In the genomic region with DNA sequence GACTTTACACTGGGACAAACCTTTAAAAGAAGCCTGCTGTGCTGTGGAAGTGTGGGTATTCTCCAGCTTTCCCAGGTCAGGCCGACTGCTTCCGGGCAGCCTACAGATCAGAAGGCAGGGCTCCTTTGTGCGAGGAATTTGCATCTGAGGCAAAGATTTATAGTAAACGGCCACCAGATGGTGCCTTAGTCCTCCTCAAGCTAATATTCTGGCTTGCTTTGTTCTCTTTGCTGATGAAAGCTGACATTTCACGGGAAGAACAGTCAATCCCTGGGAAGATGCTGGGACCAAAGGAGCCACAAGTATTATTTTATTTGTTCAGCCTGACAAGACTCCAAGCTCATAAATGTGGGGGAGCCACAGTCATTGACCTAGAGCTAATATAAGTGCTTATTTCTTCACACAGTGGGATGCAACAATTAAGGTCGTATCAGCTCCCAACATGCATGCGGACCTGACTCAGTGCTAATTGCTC, we compare ENCODE assay signal across 8 cellular contexts.
DNase-seq lines count a peak whose midpoint lies in the region; ATAC-seq and TF ChIP-seq lines count a peak whose summit lies in the region.

No MANE protein-coding gene starts in this region.

- WGBS in gastroesophageal sphincter (ENCODE audit: low coverage in 1 of 2), 2 donors = 17 to 18% methylated on average over 4 to 7 of the region's 7 CpGs
- 19% methylated on average over 7 of the region's 7 CpGs for WGBS in aorta, 2 donors

- H3K4me3 ChIP-seq in GM23338 = no peak overlapping the region
- no peak overlapping the region for H3K4me3 ChIP-seq in PC-3 (ENCODE audit: low read length)
- no peak overlapping the region for H3K4me3 ChIP-seq in gastroesophageal sphincter
- H3K4me3 ChIP-seq in aorta (ENCODE audit: low read length in 2 of 2) = no peak overlapping the region

- H3K36me3 ChIP-seq in GM23338 (ENCODE audit: insufficient read depth) = no peaks in the 10 kb centered on the region
- H3K36me3 ChIP-seq in PC-3 (ENCODE audit: low read depth, low read length) = no peaks in the 10 kb centered on the region
- H3K36me3 ChIP-seq in gastroesophageal sphincter = no peaks in the 10 kb centered on the region
- H3K36me3 ChIP-seq in aorta (ENCODE audit: control insufficient read depth in 1 of 2, insufficient read depth in 2 of 2, low read length in 1 of 2) = no peaks in the 10 kb centered on the region

- TF ChIP-seq CTCF in GM23338 (conservative IDR thresholded peaks at IDR 0.05; ENCODE audit: low read depth in 2 of 2) (peak; percentile 63 to 75), PC-3 (conservative IDR thresholded peaks at IDR 0.05; ENCODE audit: low read depth, low read length) (peak; percentile 68), gastroesophageal sphincter (IDR thresholded peaks at IDR 0.05) (peak; percentile 29 to 78 (median 68))

- peaks cover 50% of the 10 kb centered on the region for H3K4me1 Mint-ChIP-seq in GM23338

- H3K79me2 ChIP-seq in GM23338 (replicated peaks; ENCODE audit: insufficient read depth) (no peaks in the 10 kb centered on the region), PC-3 (ENCODE audit: low read length) (no peaks in the 10 kb centered on the region)

- H3K9me3 ChIP-seq in PC-3 (ENCODE audit: low read length) (no peaks in the 10 kb centered on the region), gastroesophageal sphincter (no peaks in the 10 kb centered on the region), aorta (ENCODE audit: control insufficient read depth, low read length) (no peaks in the 10 kb centered on the region)

- no peaks in the 10 kb centered on the region for H4K20me1 ChIP-seq in GM23338 (replicated peaks; ENCODE audit: insufficient read depth)
- no peaks in the 10 kb centered on the region for H4K20me1 ChIP-seq in PC-3 (ENCODE audit: low read length)

- no peak overlapping the region for H3K27ac ChIP-seq in GM23338 (ENCODE audit: low read depth)
- H3K27ac ChIP-seq in PC-3 (ENCODE audit: low read length) = no peak overlapping the region
- H3K27ac ChIP-seq in gastroesophageal sphincter = no peak overlapping the region
- no peak overlapping the region for H3K27ac ChIP-seq in aorta (ENCODE audit: low read depth in 1 of 2, low read length in 2 of 2)

- TF ChIP-seq POLR2A in gastroesophageal sphincter (IDR thresholded peaks at IDR 0.05) = no peak

- H3K9ac ChIP-seq in PC-3 (ENCODE audit: low read length) = no peak overlapping the region

- H3K4me1 ChIP-seq in GM23338 (ENCODE audit: insufficient read depth) (peaks cover 36% of the 10 kb centered on the region), PC-3 (ENCODE audit: insufficient read depth, low read length) (no peaks in the 10 kb centered on the region; the same call in 1 of the 2 replicates), gastroesophageal sphincter (peaks cover 0 to 24% (median 3%) of the 10 kb centered on the region in 3 donors), aorta (ENCODE audit: control insufficient read depth in 1 of 2, insufficient read depth in 2 of 2, low read length in 2 of 2) (no peaks in the 10 kb centered on the region)

- BruUV-seq in PC-3 (replicated peaks; lab: Mats Ljungman, UMichigan) = no TSS peak

- CTCF ChIA-PET in PC-3 (lab: Charles Lee) = interaction anchor here (0.6 to 1.6 kb wide), 5 partner anchors 9 to 560 kb away, joined by 3 to 48 read pairs (median 3); no protein-coding TSS in a partner anchor

- peak; percentile 90 for ATAC-seq in GM23338
- ATAC-seq in PC-3 = peak; percentile 84
- peak; percentile 72 for ATAC-seq in gastroesophageal sphincter
- peak; percentile 73 for ATAC-seq in aorta (ENCODE audit: low FRiP score)

- TF ChIP-seq EP300 in gastroesophageal sphincter (IDR thresholded peaks at IDR 0.05) = no peak

- intact Hi-C loops in PC-3 (cut with micrococcal nuclease) = loop anchor here (1.0 to 10.0 kb wide), 3 partner anchors 45 to 237 kb away; no protein-coding TSS in a partner anchor
- intact Hi-C loops in aorta (cut with DNase I) = loop anchor here (1.0 to 5.0 kb wide), 2 partner anchors 45 to 236 kb away; no protein-coding TSS in a partner anchor

- no peak overlapping the region for H3K4me3 Mint-ChIP-seq in GM23338

- no peak overlapping the region for H3K4me2 ChIP-seq in GM23338
- H3K4me2 ChIP-seq in PC-3 (ENCODE audit: low read length) = peak overlapping the region; percentile 60

- DNase-seq in ELR (ENCODE audit: low read depth) (peak; percentile 82), GM23338 (ENCODE audit: low spot score) (peak; percentile 94), Kasumi-1 (lab: John Stamatoyannopoulos, UW) (peak; percentile 76 to 91), PC-3 (peak; percentile 80), nucleus accumbens (lab: John Stamatoyannopoulos, UW) (peak in 52 of 56 donors; percentile 6 to 82 (median 62)), aorta (no peak)
- peak; percentile 12 for DNase-seq in activated gamma-delta T cell treated with anti-CD3 and anti-CD28 coated beads, Interleukin-2, amount 50 U/mL, for 16 hours (ENCODE audit: low read depth)

- H3K9me2 ChIP-seq in GM23338 (ENCODE audit: insufficient read depth) (0 out of 2 replicates have a peak, but pooled peaks cover 3% of the 10 kb centered on the region), PC-3 (replicated peaks; ENCODE audit: low read length) (no peaks in the 10 kb centered on the region)

- POLR2A ChIA-PET in PC-3 (lab: Charles Lee; ENCODE audit: unreplicated experiment) = interaction anchor here (0.6 kb wide), 2 partner anchors 112 to 114 kb away, joined by 3 to 4 read pairs; no protein-coding TSS in a partner anchor

- H3K27me3 ChIP-seq in GM23338 (ENCODE audit: insufficient read depth) (no peaks in the 10 kb centered on the region), PC-3 (ENCODE audit: low read length) (no peaks in the 10 kb centered on the region), gastroesophageal sphincter (no peaks in the 10 kb centered on the region), aorta (ENCODE audit: control insufficient read depth in 1 of 2, insufficient read depth in 2 of 2, low read length in 1 of 2) (no peaks in the 10 kb centered on the region)

- H3K9me3 Mint-ChIP-seq in GM23338 = no peaks in the 10 kb centered on the region

- peaks cover 13% of the 10 kb centered on the region for H3K27me3 Mint-ChIP-seq in GM23338 (ENCODE audit: insufficient read depth, low read depth, poor library complexity)

- peak overlapping the region; percentile 92 for H3K27ac Mint-ChIP-seq in GM23338

- no peaks in the 10 kb centered on the region for H3K36me3 Mint-ChIP-seq in GM23338 (ENCODE audit: low read depth)

- H2AFZ ChIP-seq in GM23338 = no peak overlapping the region
- H2AFZ ChIP-seq in PC-3 (ENCODE audit: low read length) = peak overlapping the region; percentile 83

- H3F3A ChIP-seq in GM23338 (replicated peaks; ENCODE audit: low read depth) (no peaks in the 10 kb centered on the region; the same call in 1 of the 2 replicates), PC-3 (ENCODE audit: low read length, unreplicated experiment) (no peaks in the 10 kb centered on the region)

TF ChIP-seq in GM23338, 12 proteins besides CTCF, POLR2A, EP300 and RAD21 (continues in another document):
- TF ChIP-seq EZH2phosphoT487 (IDR thresholded peaks at IDR 0.05; ENCODE audit: unreplicated experiment) (no peak), POLR2AphosphoS5 (IDR thresholded peaks at IDR 0.05; ENCODE audit: low read depth) (no peak)
- TF ChIP-seq, protein P1, sequence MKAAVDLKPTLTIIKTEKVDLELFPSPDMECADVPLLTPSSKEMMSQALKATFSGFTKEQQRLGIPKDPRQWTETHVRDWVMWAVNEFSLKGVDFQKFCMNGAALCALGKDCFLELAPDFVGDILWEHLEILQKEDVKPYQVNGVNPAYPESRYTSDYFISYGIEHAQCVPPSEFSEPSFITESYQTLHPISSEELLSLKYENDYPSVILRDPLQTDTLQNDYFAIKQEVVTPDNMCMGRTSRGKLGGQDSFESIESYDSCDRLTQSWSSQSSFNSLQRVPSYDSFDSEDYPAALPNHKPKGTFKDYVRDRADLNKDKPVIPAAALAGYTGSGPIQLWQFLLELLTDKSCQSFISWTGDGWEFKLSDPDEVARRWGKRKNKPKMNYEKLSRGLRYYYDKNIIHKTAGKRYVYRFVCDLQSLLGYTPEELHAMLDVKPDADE (IDR thresholded peaks at IDR 0.05) = no peak

Comparison
In these comparisons a context has a peak if more than half of its experiments do, and no peak if none do; other contexts are left out.
1. DNase-seq: peak in ELR (single experiment), GM23338 (single experiment), Kasumi-1 (2 of 2), PC-3 (single experiment), activated gamma-delta T cell treated with anti-CD3 and anti-CD28 coated beads, Interleukin-2, amount 50 U/mL, for 16 hours (single experiment) and nucleus accumbens (52 of 56); none in aorta (0 of 2).
2. Peak in every context shown above with its lines, with median percentiles within 50 percentile points of each other: ATAC-seq and CTCF ChIP-seq.